Comparison of ENCODE assay signal across 19 cellular contexts in the genomic region with DNA sequence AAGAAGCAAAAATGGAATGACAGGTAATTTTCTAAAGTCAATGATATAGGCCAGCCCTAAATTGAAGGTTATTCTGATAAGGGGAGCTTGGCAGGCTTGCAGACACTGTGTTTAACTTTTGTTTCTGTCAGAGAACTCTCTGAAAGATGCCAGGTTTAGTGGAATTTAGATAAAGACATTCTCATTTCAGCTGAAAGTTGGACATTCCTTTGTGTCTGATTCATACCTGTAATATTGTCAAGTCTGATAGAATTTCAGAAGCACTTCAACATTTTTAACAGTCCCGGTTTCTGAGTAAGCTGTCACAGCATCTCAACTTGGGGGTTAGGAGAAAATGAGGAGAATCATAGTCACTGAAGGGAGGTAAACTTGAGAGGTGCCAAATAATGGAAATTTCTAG.
DNase-seq lines count a peak whose midpoint lies in the region; ATAC-seq and TF ChIP-seq lines count a peak whose summit lies in the region.
"Had no signal": no experiment of that assay in that cellular context is flagged by ENCODE, and none has a peak within 500 bp of the region (broad histone marks: within the 10 kb centered on the region; RNA-seq: fewer than 3 reads in every experiment).

No MANE protein-coding gene starts in this region.

- intact Hi-C loops in sigmoid colon (cut with DNase I): no loop called here

- peak overlapping the region; percentile 0 for H2AFZ ChIP-seq in ACC112 (ENCODE audit: low read length, unreplicated experiment)

- TF ChIP-seq CTCF in foreskin fibroblast (IDR thresholded peaks at IDR 0.05; ENCODE audit: low read depth, low read length) (no peak), sigmoid colon (IDR thresholded peaks at IDR 0.05) (no peak)

- 74 to 76% methylated on average over 1 of the region's 1 CpG for WGBS in sigmoid colon, 2 donors

- H3K27ac ChIP-seq in ACC112 (ENCODE audit: low read depth, low read length) (no peak overlapping the region), sigmoid colon (no peak overlapping the region)
- H3K27ac ChIP-seq: A549, breast epithelium, right atrium auricular region had no signal

- ATAC-seq in HG02642 (IDR thresholded peaks at IDR 0.05; ENCODE audit: poor library complexity, unreplicated experiment): no peak
- ATAC-seq: A549, K562, T-cell had no signal

- no peaks in the 10 kb centered on the region for H3K36me3 ChIP-seq in ACC112 (ENCODE audit: insufficient read depth, low read length)
- no peaks in the 10 kb centered on the region for H3K36me3 ChIP-seq in sigmoid colon
- H3K36me3 ChIP-seq: breast epithelium, right atrium auricular region had no signal

- no peak for TF ChIP-seq EP300 in sigmoid colon (IDR thresholded peaks at IDR 0.05)

- TF ChIP-seq POLR2A in sigmoid colon (IDR thresholded peaks at IDR 0.05): no peak

- H3K4me1 ChIP-seq in ACC112 (ENCODE audit: control insufficient read depth, insufficient read depth, low read length, unreplicated experiment) (peaks cover 31% of the 10 kb centered on the region), sigmoid colon (no peaks in the 10 kb centered on the region)
- H3K4me1 ChIP-seq: A549, breast epithelium, right atrium auricular region had no signal

- DNase-seq in HS-5 (ENCODE audit: low read depth) (peak; percentile 53), amniotic epithelial cell (ENCODE audit: low read depth) (peak; percentile 53), foreskin fibroblast (peak; percentile 35 to 65), sigmoid colon (no peak), SK-N-DZ (ENCODE audit: low spot score) (no peak)
- DNase-seq in stimulated activated CD4-positive, alpha-beta T cell treated with anti-CD3 and anti-CD28 coated beads, Interleukin-4, amount 100 ng/mL, for 4 hours: no peak
- DNase-seq: activated CD4-positive, alpha-beta T cell treated with anti-CD3 and anti-CD28 coated beads, Interleukin-2, amount 10 ng/mL, durations not matched to agents 24 days and 14 days; activated naive CD8-positive, alpha-beta T cell treated with anti-CD3 and anti-CD28 coated beads for 36 hours; C1 segment of cervical spinal cord; NCI-H524; occipital lobe; SHP77; T-cell had no signal

- H3K4me3 ChIP-seq in ACC112 (ENCODE audit: low read depth, low read length) (no peak overlapping the region), foreskin fibroblast (ENCODE audit: low read depth in 1 of 2, low read length in 2 of 2) (no peak overlapping the region), sigmoid colon (no peak overlapping the region)
- H3K4me3 ChIP-seq: A549, breast epithelium, K562, right atrium auricular region had no signal

- H3K9me3 ChIP-seq in sigmoid colon: no peaks in the 10 kb centered on the region
- H3K9me3 ChIP-seq: A549, breast epithelium, right atrium auricular region had no signal

- H3K27me3 ChIP-seq in ACC112 (ENCODE audit: insufficient read depth, low read length) (no peaks in the 10 kb centered on the region), sigmoid colon (no peaks in the 10 kb centered on the region)
- H3K27me3 ChIP-seq: breast epithelium, right atrium auricular region had no signal

- no peaks in the 10 kb centered on the region for H3K79me2 ChIP-seq in ACC112 (ENCODE audit: control insufficient read depth, insufficient read depth, low read length, unreplicated experiment)

Comparison
In these comparisons a context has a peak if more than half of its experiments do, and no peak if none do; other contexts are left out.
1. DNase-seq: peak in HS-5 (single experiment), amniotic epithelial cell (single experiment) and foreskin fibroblast (2 of 2); none in sigmoid colon (single experiment), stimulated activated CD4-positive, alpha-beta T cell treated with anti-CD3 and anti-CD28 coated beads, Interleukin-4, amount 100 ng/mL, for 4 hours (0 of 2) and SK-N-DZ (single experiment).